8 cellular contexts compared by ENCODE assay signal in the genomic region with DNA sequence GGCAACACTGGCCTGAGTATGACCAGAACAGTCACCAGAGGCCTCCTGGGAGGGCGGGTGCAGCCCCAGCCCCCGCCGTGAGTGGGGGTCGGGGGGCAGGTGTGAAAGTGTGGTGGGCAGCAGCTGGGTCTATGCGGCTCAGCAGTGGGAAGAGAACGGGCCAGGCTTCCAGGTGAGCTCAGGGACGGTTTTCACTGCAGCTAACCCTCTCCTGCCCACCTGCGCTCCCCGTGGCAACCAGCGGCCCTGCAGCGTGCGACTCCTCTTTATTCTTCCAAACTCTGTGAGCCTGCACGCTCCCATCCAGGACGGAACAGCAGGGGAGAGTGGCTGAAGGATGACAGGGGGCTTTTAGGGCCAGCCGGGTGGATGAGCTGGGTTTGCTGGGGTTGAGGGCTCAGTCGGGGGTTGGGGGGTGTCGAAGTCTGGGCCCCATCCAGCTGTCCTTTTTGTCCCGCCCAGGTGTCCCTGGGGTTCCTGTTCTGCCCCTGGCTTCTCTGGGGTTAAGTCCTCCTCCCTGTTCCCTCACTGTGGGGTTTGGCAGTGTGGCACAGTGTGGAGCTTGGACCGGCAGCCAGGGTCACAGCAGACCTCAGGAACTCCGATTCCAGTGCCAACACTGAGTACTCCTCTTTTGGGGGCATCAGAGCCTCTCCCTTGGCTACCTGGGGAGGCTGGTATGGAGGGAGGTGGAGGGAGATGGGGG. TPM values are rescaled to one million over a fixed set of nuclear protein-coding genes. Genes with fewer than 3 reads are reported as not detected.
A peak's percentile ranks its signal among the peaks of the same experiment; 100 is the strongest.
DNase-seq lines count a peak whose midpoint lies in the region; ATAC-seq and TF ChIP-seq lines count a peak whose summit lies in the region.

No MANE protein-coding gene starts in this region.

- H3K27ac Mint-ChIP-seq in glutamatergic neuron (ENCODE audit: unreplicated experiment) = no peak overlapping the region
- no peak overlapping the region for H3K27ac Mint-ChIP-seq in activated T-helper 1 cell treated with anti-CD3 and anti-CD28 coated beads, Interleukin-12 subunit alpha, Interleukin-12 subunit beta, Interleukin-2, Interleukin-4 antibody, amounts not matched to agents 30 ng/mL and 10 ng/mL and 1 ng/mL, durations not matched to agents 14 hours and 24 hours and 36 hours

- H3K4me3 Mint-ChIP-seq in glutamatergic neuron (ENCODE audit: unreplicated experiment) = no peak overlapping the region
- H3K4me3 Mint-ChIP-seq in activated T-helper 1 cell treated with anti-CD3 and anti-CD28 coated beads, Interleukin-12 subunit alpha, Interleukin-12 subunit beta, Interleukin-2, Interleukin-4 antibody, amounts not matched to agents 30 ng/mL and 10 ng/mL and 1 ng/mL, durations not matched to agents 14 hours and 24 hours and 36 hours = no peak overlapping the region

- H3K27ac ChIP-seq in RWPE2 (ENCODE audit: poor library complexity, severe bottlenecking) = no peak overlapping the region

- no peaks in the 10 kb centered on the region for H3K36me3 Mint-ChIP-seq in glutamatergic neuron (ENCODE audit: unreplicated experiment)
- no peaks in the 10 kb centered on the region for H3K36me3 Mint-ChIP-seq in activated T-helper 1 cell treated with anti-CD3 and anti-CD28 coated beads, Interleukin-12 subunit alpha, Interleukin-12 subunit beta, Interleukin-2, Interleukin-4 antibody, amounts not matched to agents 30 ng/mL and 10 ng/mL and 1 ng/mL, durations not matched to agents 14 hours and 24 hours and 36 hours (ENCODE audit: low read depth)

- ATAC-seq in RWPE2 (ENCODE audit: low read depth) (peak; percentile 83), GM21390 (IDR thresholded peaks at IDR 0.05; ENCODE audit: unreplicated experiment) (no peak), HG02759 (IDR thresholded peaks at IDR 0.05; ENCODE audit: unreplicated experiment) (no peak)

- peaks cover 7% of the 10 kb centered on the region for H3K9me3 Mint-ChIP-seq in glutamatergic neuron (ENCODE audit: unreplicated experiment)
- no peaks in the 10 kb centered on the region for H3K9me3 Mint-ChIP-seq in activated T-helper 1 cell treated with anti-CD3 and anti-CD28 coated beads, Interleukin-12 subunit alpha, Interleukin-12 subunit beta, Interleukin-2, Interleukin-4 antibody, amounts not matched to agents 30 ng/mL and 10 ng/mL and 1 ng/mL, durations not matched to agents 14 hours and 24 hours and 36 hours

- no peak overlapping the region for H3K4me3 ChIP-seq in RWPE2 (ENCODE audit: severe bottlenecking)

- no peaks in the 10 kb centered on the region for H3K36me3 ChIP-seq in RWPE2 (ENCODE audit: low read depth)

- peaks cover 5% of the 10 kb centered on the region for H3K4me1 ChIP-seq in RWPE2 (ENCODE audit: insufficient read depth, poor library complexity, severe bottlenecking)

- intact Hi-C loops in activated T-helper 1 cell treated with anti-CD3 and anti-CD28 coated beads, Interleukin-12 subunit alpha, Interleukin-12 subunit beta, Interleukin-2, Interleukin-4 antibody, amounts not matched to agents 30 ng/mL and 10 ng/mL and 1 ng/mL, durations not matched to agents 14 hours and 24 hours and 36 hours (cut with micrococcal nuclease) = no loop called here

- peaks cover 23% of the 10 kb centered on the region for H3K27me3 Mint-ChIP-seq in glutamatergic neuron (ENCODE audit: unreplicated experiment)
- H3K27me3 Mint-ChIP-seq in activated T-helper 1 cell treated with anti-CD3 and anti-CD28 coated beads, Interleukin-12 subunit alpha, Interleukin-12 subunit beta, Interleukin-2, Interleukin-4 antibody, amounts not matched to agents 30 ng/mL and 10 ng/mL and 1 ng/mL, durations not matched to agents 14 hours and 24 hours and 36 hours (ENCODE audit: insufficient read depth) = peaks cover 20% of the 10 kb centered on the region

- no peaks in the 10 kb centered on the region for H3K27me3 ChIP-seq in RWPE2 (ENCODE audit: insufficient read depth, poor library complexity, severe bottlenecking)

- DNase-seq in stimulated activated CD4-positive, alpha-beta T cell treated with anti-CD3 and anti-CD28 coated beads, Interleukin-15, amount 100 ng/mL, for 24 hours = peak; percentile 40
- no peak for DNase-seq in stimulated activated CD4-positive, alpha-beta T cell treated with anti-CD3 and anti-CD28 coated beads, Interleukin-12 subunit alpha, Interleukin-12 subunit beta, amount 100 ng/mL, for 4 hours
- no peak for DNase-seq in RWPE2 (ENCODE audit: low spot score)
- peak; percentile 78 for DNase-seq in glutamatergic neuron
- DNase-seq in activated T-helper 1 cell treated with anti-CD3 and anti-CD28 coated beads, Interleukin-12 subunit alpha, Interleukin-12 subunit beta, Interleukin-2, Interleukin-4 antibody, amounts not matched to agents 30 ng/mL and 10 ng/mL and 1 ng/mL, durations not matched to agents 14 hours and 24 hours and 36 hours (ENCODE audit: low spot score) = no peak
- DNase-seq in MV-4-11 (lab: John Stamatoyannopoulos, UW) = no peak

- peak; percentile 83 for TF ChIP-seq CTCF in RWPE2 (IDR thresholded peaks at IDR 0.05; ENCODE audit: poor library complexity, severe bottlenecking)
- TF ChIP-seq CTCF in glutamatergic neuron (IDR thresholded peaks at IDR 0.05; ENCODE audit: partially characterized antibody, unreplicated experiment) = peak; percentile 57

- H3K9me3 ChIP-seq in RWPE2 (ENCODE audit: severe bottlenecking) = no peaks in the 10 kb centered on the region

- peaks cover 8% of the 10 kb centered on the region for H3K4me1 Mint-ChIP-seq in glutamatergic neuron (ENCODE audit: low read depth, unreplicated experiment)
- H3K4me1 Mint-ChIP-seq in activated T-helper 1 cell treated with anti-CD3 and anti-CD28 coated beads, Interleukin-12 subunit alpha, Interleukin-12 subunit beta, Interleukin-2, Interleukin-4 antibody, amounts not matched to agents 30 ng/mL and 10 ng/mL and 1 ng/mL, durations not matched to agents 14 hours and 24 hours and 36 hours (ENCODE audit: low read depth) = no peaks in the 10 kb centered on the region

RNA-seq across cellular contexts. Expression of a gene that starts 0.9 kb away (rescaled TPM):
- total RNA-seq in glutamatergic neuron (ENCODE audit: unreplicated experiment) = not detected
- total RNA-seq in activated T-helper 1 cell treated with anti-CD3 and anti-CD28 coated beads, Interleukin-12 subunit alpha, Interleukin-12 subunit beta, Interleukin-2, Interleukin-4 antibody, amounts not matched to agents 30 ng/mL and 10 ng/mL and 1 ng/mL, durations not matched to agents 14 hours and 24 hours and 36 hours = not detected in 2 replicates

RNA-seq across cellular contexts. Expression of a gene that starts 18.9 kb away (rescaled TPM):
- total RNA-seq in glutamatergic neuron (ENCODE audit: unreplicated experiment) = 43.3 TPM
- total RNA-seq in activated T-helper 1 cell treated with anti-CD3 and anti-CD28 coated beads, Interleukin-12 subunit alpha, Interleukin-12 subunit beta, Interleukin-2, Interleukin-4 antibody, amounts not matched to agents 30 ng/mL and 10 ng/mL and 1 ng/mL, durations not matched to agents 14 hours and 24 hours and 36 hours = 48.8 and 49.0 TPM in 2 replicates

RNA-seq across cellular contexts. Expression of a gene that starts 19.4 kb away (rescaled TPM):
- total RNA-seq in glutamatergic neuron (ENCODE audit: unreplicated experiment) = 183 TPM
- not detected in 2 replicates for total RNA-seq in activated T-helper 1 cell treated with anti-CD3 and anti-CD28 coated beads, Interleukin-12 subunit alpha, Interleukin-12 subunit beta, Interleukin-2, Interleukin-4 antibody, amounts not matched to agents 30 ng/mL and 10 ng/mL and 1 ng/mL, durations not matched to agents 14 hours and 24 hours and 36 hours

RNA-seq across cellular contexts. Expression of a gene that starts 37.8 kb away (rescaled TPM):
- total RNA-seq in glutamatergic neuron (ENCODE audit: unreplicated experiment) = 93.6 TPM
- 102 and 107 TPM in 2 replicates for total RNA-seq in activated T-helper 1 cell treated with anti-CD3 and anti-CD28 coated beads, Interleukin-12 subunit alpha, Interleukin-12 subunit beta, Interleukin-2, Interleukin-4 antibody, amounts not matched to agents 30 ng/mL and 10 ng/mL and 1 ng/mL, durations not matched to agents 14 hours and 24 hours and 36 hours

RNA-seq across cellular contexts. Expression of a gene that starts 58.1 kb away (rescaled TPM):
- 2.1 TPM for total RNA-seq in glutamatergic neuron (ENCODE audit: unreplicated experiment)
- total RNA-seq in activated T-helper 1 cell treated with anti-CD3 and anti-CD28 coated beads, Interleukin-12 subunit alpha, Interleukin-12 subunit beta, Interleukin-2, Interleukin-4 antibody, amounts not matched to agents 30 ng/mL and 10 ng/mL and 1 ng/mL, durations not matched to agents 14 hours and 24 hours and 36 hours = not detected in 2 replicates

Comparison
In these comparisons a context has a peak if more than half of its experiments do, and no peak if none do; other contexts are left out.
1. DNase-seq: peak in stimulated activated CD4-positive, alpha-beta T cell treated with anti-CD3 and anti-CD28 coated beads, Interleukin-15, amount 100 ng/mL, for 24 hours (single experiment) and glutamatergic neuron (single experiment); none in stimulated activated CD4-positive, alpha-beta T cell treated with anti-CD3 and anti-CD28 coated beads, Interleukin-12 subunit alpha, Interleukin-12 subunit beta, amount 100 ng/mL, for 4 hours (single experiment), RWPE2 (single experiment), activated T-helper 1 cell treated with anti-CD3 and anti-CD28 coated beads, Interleukin-12 subunit alpha, Interleukin-12 subunit beta, Interleukin-2, Interleukin-4 antibody, amounts not matched to agents 30 ng/mL and 10 ng/mL and 1 ng/mL, durations not matched to agents 14 hours and 24 hours and 36 hours (single experiment) and MV-4-11 (single experiment).
2. RNA of a gene that starts 19.4 kb away (total RNA-seq): 183 TPM in glutamatergic neuron (single experiment); not detected in activated T-helper 1 cell treated with anti-CD3 and anti-CD28 coated beads, Interleukin-12 subunit alpha, Interleukin-12 subunit beta, Interleukin-2, Interleukin-4 antibody, amounts not matched to agents 30 ng/mL and 10 ng/mL and 1 ng/mL, durations not matched to agents 14 hours and 24 hours and 36 hours; every median in the first group is over 100 times any median in the second.